ENCODE assay signal across 2 cellular contexts in genomic region chr3:197484204-197484901, GRCh38.
TF ChIP-seq lines count a peak whose summit lies in the region.

No MANE protein-coding gene starts in this region.

TF ChIP-seq in GM23338, 12 proteins besides CTCF, POLR2A, EP300 and RAD21 (continued from another document):
- TF ChIP-seq STAT1 (IDR thresholded peaks at IDR 0.05; ENCODE audit: unreplicated experiment) = no peak
TF ChIP-seq in GM23338: peak in this region for 1.

TF ChIP-seq in HepG2, 621 proteins besides CTCF, POLR2A, EP300 and RAD21 (continued from another document):
- TF ChIP-seq SNAPC5 (CRISPR knock-in tag; IDR thresholded peaks at IDR 0.05; ENCODE audit: borderline replicate concordance) = peak; percentile 70; the same call in 1 of the 2 replicates
- TF ChIP-seq SNAPC2 (CRISPR knock-in tag; IDR thresholded peaks at IDR 0.05) = peak; percentile 91; the same call in 1 of the 2 replicates
- peak; percentile 78 for TF ChIP-seq POLR2AphosphoS5 (IDR thresholded peaks at IDR 0.05; ENCODE audit: low read depth, low read length)
- 0 out of 2 replicates have a peak, but pooled peaks have one; percentile 20 for TF ChIP-seq MED1 (CRISPR knock-in tag; IDR thresholded peaks at IDR 0.05)
- TF ChIP-seq DNMT1 (CRISPR knock-in tag; IDR thresholded peaks at IDR 0.05) = no peak
- TF ChIP-seq ZNF143 (CRISPR knock-in tag; IDR thresholded peaks at IDR 0.05) = peak; percentile 49; the same call in 1 of the 2 replicates
- TF ChIP-seq, protein P1, sequence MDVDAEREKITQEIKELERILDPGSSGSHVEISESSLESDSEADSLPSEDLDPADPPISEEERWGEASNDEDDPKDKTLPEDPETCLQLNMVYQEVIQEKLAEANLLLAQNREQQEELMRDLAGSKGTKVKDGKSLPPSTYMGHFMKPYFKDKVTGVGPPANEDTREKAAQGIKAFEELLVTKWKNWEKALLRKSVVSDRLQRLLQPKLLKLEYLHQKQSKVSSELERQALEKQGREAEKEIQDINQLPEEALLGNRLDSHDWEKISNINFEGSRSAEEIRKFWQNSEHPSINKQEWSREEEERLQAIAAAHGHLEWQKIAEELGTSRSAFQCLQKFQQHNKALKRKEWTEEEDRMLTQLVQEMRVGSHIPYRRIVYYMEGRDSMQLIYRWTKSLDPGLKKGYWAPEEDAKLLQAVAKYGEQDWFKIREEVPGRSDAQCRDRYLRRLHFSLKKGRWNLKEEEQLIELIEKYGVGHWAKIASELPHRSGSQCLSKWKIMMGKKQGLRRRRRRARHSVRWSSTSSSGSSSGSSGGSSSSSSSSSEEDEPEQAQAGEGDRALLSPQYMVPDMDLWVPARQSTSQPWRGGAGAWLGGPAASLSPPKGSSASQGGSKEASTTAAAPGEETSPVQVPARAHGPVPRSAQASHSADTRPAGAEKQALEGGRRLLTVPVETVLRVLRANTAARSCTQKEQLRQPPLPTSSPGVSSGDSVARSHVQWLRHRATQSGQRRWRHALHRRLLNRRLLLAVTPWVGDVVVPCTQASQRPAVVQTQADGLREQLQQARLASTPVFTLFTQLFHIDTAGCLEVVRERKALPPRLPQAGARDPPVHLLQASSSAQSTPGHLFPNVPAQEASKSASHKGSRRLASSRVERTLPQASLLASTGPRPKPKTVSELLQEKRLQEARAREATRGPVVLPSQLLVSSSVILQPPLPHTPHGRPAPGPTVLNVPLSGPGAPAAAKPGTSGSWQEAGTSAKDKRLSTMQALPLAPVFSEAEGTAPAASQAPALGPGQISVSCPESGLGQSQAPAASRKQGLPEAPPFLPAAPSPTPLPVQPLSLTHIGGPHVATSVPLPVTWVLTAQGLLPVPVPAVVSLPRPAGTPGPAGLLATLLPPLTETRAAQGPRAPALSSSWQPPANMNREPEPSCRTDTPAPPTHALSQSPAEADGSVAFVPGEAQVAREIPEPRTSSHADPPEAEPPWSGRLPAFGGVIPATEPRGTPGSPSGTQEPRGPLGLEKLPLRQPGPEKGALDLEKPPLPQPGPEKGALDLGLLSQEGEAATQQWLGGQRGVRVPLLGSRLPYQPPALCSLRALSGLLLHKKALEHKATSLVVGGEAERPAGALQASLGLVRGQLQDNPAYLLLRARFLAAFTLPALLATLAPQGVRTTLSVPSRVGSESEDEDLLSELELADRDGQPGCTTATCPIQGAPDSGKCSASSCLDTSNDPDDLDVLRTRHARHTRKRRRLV (CRISPR knock-in tag; IDR thresholded peaks at IDR 0.05) = peak; percentile 99
- TF ChIP-seq ZNF569 (CRISPR knock-in tag; IDR thresholded peaks at IDR 0.05; ENCODE audit: borderline replicate concordance) = no peak
TF ChIP-seq in HepG2: peak in this region for 6.
